28 cellular contexts compared by ENCODE assay signal in the genomic region with DNA sequence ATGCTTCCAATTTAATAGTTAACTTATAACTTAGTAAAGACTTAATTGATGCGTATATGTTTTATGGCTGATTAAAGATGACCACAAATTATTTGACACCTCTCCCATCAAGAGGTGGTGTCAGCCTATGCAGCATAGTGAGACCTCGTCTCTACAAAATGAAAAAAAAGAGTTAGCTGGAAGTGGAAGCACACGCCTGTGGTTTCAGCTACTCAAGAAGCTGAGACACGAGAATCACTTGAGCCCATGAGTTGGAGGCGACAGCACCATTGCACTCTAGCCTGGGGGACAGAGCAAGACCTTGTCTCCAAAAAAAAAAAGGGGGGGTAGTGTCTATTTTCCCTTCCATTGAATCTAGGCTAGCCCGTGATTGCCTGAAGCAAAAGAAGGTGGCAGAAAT.
"Had no signal": no experiment of that assay in that cellular context is flagged by ENCODE, and none has a peak within 500 bp of the region (broad histone marks: within the 10 kb centered on the region; RNA-seq: fewer than 3 reads in every experiment).

No MANE protein-coding gene starts in this region.

- H3K4me3 ChIP-seq: stomach, suprapubic skin, testis, thoracic aorta, thyroid gland, tibial artery, tibial nerve, transverse colon, upper lobe of left lung, upper lobe of right lung, uterus, vagina had no signal

- H3K27me3 ChIP-seq: stomach, suprapubic skin, testis, thyroid gland, tibial artery, tibial nerve, transverse colon, upper lobe of left lung, upper lobe of right lung, uterus, vagina had no signal

- H3K27ac ChIP-seq: stomach, suprapubic skin, testis, thoracic aorta, thyroid gland, tibial artery, tibial nerve, transverse colon, upper lobe of left lung, upper lobe of right lung, uterus, vagina had no signal

- H3K27ac Mint-ChIP-seq: stimulated activated memory B cell treated with anti-CD40 and anti-IgM and Interleukin-4, amounts not matched to agents 10 μg/mL and 1 μg/mL and 100 μg/mL, for 72 hours; stimulated activated naive B cell treated with anti-CD40 and anti-IgM and Interleukin-4, amounts not matched to agents 10 μg/mL and 1 μg/mL and 100 μg/mL, for 72 hours; stimulated activated naive CD8-positive, alpha-beta T cell treated with anti-CD3 and anti-CD28 coated beads, Interleukin-15, amount 100 ng/mL, for 72 hours; stimulated activated naive CD8-positive, alpha-beta T cell treated with anti-CD3 and anti-CD28 coated beads, Interleukin-15, Interleukin-2, amounts not matched to agents 100 ng/mL and 50 ng/mL, for 24 hours; type B pancreatic cell had no signal

- H3K4me1 ChIP-seq: stomach, testis, thyroid gland, tibial artery, tibial nerve, transverse colon, upper lobe of left lung, upper lobe of right lung, uterus, vagina had no signal

- ATAC-seq: stimulated activated effector memory CD8-positive, alpha-beta T cell treated with anti-CD3 and anti-CD28 coated beads, Interleukin-12 subunit alpha, Interleukin-12 subunit beta, amount 100 ng/mL, for 72 hours; stimulated activated memory B cell treated with anti-CD40 and anti-IgM and Interleukin-4, amounts not matched to agents 10 μg/mL and 1 μg/mL and 100 μg/mL, for 72 hours; stimulated activated naive B cell treated with anti-CD40 and anti-IgM and Interleukin-4, amounts not matched to agents 10 μg/mL and 1 μg/mL and 100 μg/mL, for 72 hours; stimulated activated naive CD8-positive, alpha-beta T cell treated with anti-CD3 and anti-CD28 coated beads, Interleukin-15, amount 100 ng/mL, for 72 hours; stimulated activated naive CD8-positive, alpha-beta T cell treated with anti-CD3 and anti-CD28 coated beads, Interleukin-15, Interleukin-2, amounts not matched to agents 100 U/mL and 50 U/mL, for 24 hours; upper lobe of right lung had no signal

- H3K36me3 ChIP-seq: suprapubic skin, thoracic aorta, thyroid gland, tibial artery, transverse colon, upper lobe of left lung, upper lobe of right lung, uterus, vagina had no signal

- H3K36me3 Mint-ChIP-seq: stimulated activated effector memory CD8-positive, alpha-beta T cell treated with anti-CD3 and anti-CD28 coated beads, Interleukin-12 subunit alpha, Interleukin-12 subunit beta, amount 100 ng/mL, for 72 hours; type B pancreatic cell had no signal

- DNase-seq: stimulated activated CD4-positive, alpha-beta T cell treated with anti-CD3 and anti-CD28 coated beads, Interleukin-2, amount 100 ng/mL, for 48 hours; stimulated activated CD4-positive, alpha-beta T cell treated with anti-CD3 and anti-CD28 coated beads, Interleukin-4, amount 100 ng/mL, for 1 hour; stimulated activated CD4-positive, alpha-beta T cell treated with anti-CD3 and anti-CD28 coated beads, Interleukin-4, amount 100 ng/mL, for 24 hours; stimulated activated CD4-positive, alpha-beta T cell treated with anti-CD3 and anti-CD28 coated beads, Interleukin-4, amount 100 ng/mL, for 4 hours; stimulated activated CD8-positive, alpha-beta memory T cell treated with anti-CD3 and anti-CD28 coated beads, Interleukin-4, amount 100 ng/mL, for 48 hours; stimulated activated naive B cell treated with anti-CD40 and anti-IgM and Interleukin-4, amounts not matched to agents 10 μg/mL and 1 μg/mL and 100 μg/mL, for 72 hours; stimulated activated naive CD4-positive, alpha-beta T cell; stimulated activated naive CD4-positive, alpha-beta T cell treated with Interleukin-2 at 50 U/mL for 16 hours; stimulated activated naive CD8-positive, alpha-beta T cell treated with anti-CD3 and anti-CD28 coated beads, Interleukin-15, amount 100 ng/mL, for 72 hours; stimulated activated naive CD8-positive, alpha-beta T cell treated with anti-CD3 and anti-CD28 coated beads, Interleukin-15, Interleukin-2, amounts not matched to agents 100 U/mL and 50 U/mL, for 24 hours; stomach; substantia nigra; testis; thyroid gland; tibial artery; transverse colon; trophoblast cell; upper lobe of left lung; upper lobe of right lung; uterus had no signal

- H3K4me1 Mint-ChIP-seq: stimulated activated memory B cell treated with anti-CD40 and anti-IgM and Interleukin-4, amounts not matched to agents 10 μg/mL and 1 μg/mL and 100 μg/mL, for 72 hours; stimulated activated naive B cell treated with anti-CD40 and anti-IgM and Interleukin-4, amounts not matched to agents 10 μg/mL and 1 μg/mL and 100 μg/mL, for 72 hours; stimulated activated naive CD8-positive, alpha-beta T cell treated with anti-CD3 and anti-CD28 coated beads, Interleukin-15, amount 100 ng/mL, for 72 hours had no signal

- H3K4me3 Mint-ChIP-seq: stimulated activated effector memory CD8-positive, alpha-beta T cell treated with anti-CD3 and anti-CD28 coated beads, Interleukin-12 subunit alpha, Interleukin-12 subunit beta, amount 100 ng/mL, for 72 hours; stimulated activated memory B cell treated with anti-CD40 and anti-IgM and Interleukin-4, amounts not matched to agents 10 μg/mL and 1 μg/mL and 100 μg/mL, for 72 hours; stimulated activated naive B cell treated with anti-CD40 and anti-IgM and Interleukin-4, amounts not matched to agents 10 μg/mL and 1 μg/mL and 100 μg/mL, for 72 hours; stimulated activated naive CD8-positive, alpha-beta T cell treated with anti-CD3 and anti-CD28 coated beads, Interleukin-15, amount 100 ng/mL, for 72 hours; stimulated activated naive CD8-positive, alpha-beta T cell treated with anti-CD3 and anti-CD28 coated beads, Interleukin-15, Interleukin-2, amounts not matched to agents 100 ng/mL and 50 ng/mL, for 24 hours; type B pancreatic cell had no signal

- H3K9me3 ChIP-seq: stomach, suprapubic skin, testis, thoracic aorta, thyroid gland, tibial artery, tibial nerve, transverse colon, upper lobe of left lung, upper lobe of right lung, uterus, vagina had no signal

- H3K27me3 Mint-ChIP-seq: stimulated activated memory B cell treated with anti-CD40 and anti-IgM and Interleukin-4, amounts not matched to agents 10 μg/mL and 1 μg/mL and 100 μg/mL, for 72 hours; stimulated activated naive B cell treated with anti-CD40 and anti-IgM and Interleukin-4, amounts not matched to agents 10 μg/mL and 1 μg/mL and 100 μg/mL, for 72 hours; stimulated activated naive CD8-positive, alpha-beta T cell treated with anti-CD3 and anti-CD28 coated beads, Interleukin-15, amount 100 ng/mL, for 72 hours; stimulated activated naive CD8-positive, alpha-beta T cell treated with anti-CD3 and anti-CD28 coated beads, Interleukin-15, Interleukin-2, amounts not matched to agents 100 ng/mL and 50 ng/mL, for 24 hours; type B pancreatic cell had no signal

- H3K9me3 Mint-ChIP-seq: stimulated activated effector memory CD8-positive, alpha-beta T cell treated with anti-CD3 and anti-CD28 coated beads, Interleukin-12 subunit alpha, Interleukin-12 subunit beta, amount 100 ng/mL, for 72 hours; stimulated activated memory B cell treated with anti-CD40 and anti-IgM and Interleukin-4, amounts not matched to agents 10 μg/mL and 1 μg/mL and 100 μg/mL, for 72 hours; stimulated activated naive B cell treated with anti-CD40 and anti-IgM and Interleukin-4, amounts not matched to agents 10 μg/mL and 1 μg/mL and 100 μg/mL, for 72 hours; stimulated activated naive CD8-positive, alpha-beta T cell treated with anti-CD3 and anti-CD28 coated beads, Interleukin-15, amount 100 ng/mL, for 72 hours; stimulated activated naive CD8-positive, alpha-beta T cell treated with anti-CD3 and anti-CD28 coated beads, Interleukin-15, Interleukin-2, amounts not matched to agents 100 ng/mL and 50 ng/mL, for 24 hours; type B pancreatic cell had no signal
